Comparison of ENCODE assay signal across 8 cellular contexts in the genomic region with DNA sequence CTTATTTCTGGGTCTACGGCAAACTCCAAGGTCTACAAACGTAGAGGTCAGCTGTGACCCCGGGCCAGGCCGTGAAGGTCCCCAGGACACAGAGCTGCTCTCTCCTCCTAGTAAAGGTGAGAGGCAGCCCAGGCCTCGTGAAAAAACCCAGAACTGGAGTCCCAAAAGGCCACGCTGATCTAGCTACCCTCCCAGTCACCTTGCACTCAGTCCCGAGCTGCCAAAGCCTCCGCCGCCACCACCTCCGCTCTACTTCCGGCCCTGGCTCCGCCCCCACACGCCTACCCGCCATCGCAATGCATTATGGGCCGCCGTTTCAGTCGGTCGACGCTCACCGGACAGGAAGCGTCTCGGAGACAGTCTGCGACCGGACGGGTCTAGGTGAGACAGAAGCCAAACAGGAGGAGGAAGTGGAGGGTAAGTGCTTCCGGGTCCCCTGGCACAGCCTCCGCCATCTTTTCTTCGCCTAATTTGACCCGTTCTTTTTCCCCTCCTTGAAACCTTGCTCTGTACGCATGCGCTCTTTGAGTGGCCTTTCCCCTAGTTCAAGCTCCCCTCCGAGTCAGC. TPM values are rescaled to one million over a fixed set of nuclear protein-coding genes. Genes with fewer than 3 reads are reported as not detected.
A peak's percentile ranks its signal among the peaks of the same experiment; 100 is the strongest.
DNase-seq lines count a peak whose midpoint lies in the region; ATAC-seq, FAIRE-seq and TF ChIP-seq lines count a peak whose summit lies in the region.

A gene with protein sequence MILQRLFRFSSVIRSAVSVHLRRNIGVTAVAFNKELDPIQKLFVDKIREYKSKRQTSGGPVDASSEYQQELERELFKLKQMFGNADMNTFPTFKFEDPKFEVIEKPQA (minus strand): TSS at position 251 of the 567 bp plus-strand sequence. CDS start 5,110 bp downstream, outside the sequence.
A gene (plus strand): TSS at position 319 of the 567 bp plus-strand sequence. CDS start 6,627 bp downstream, outside the sequence.

- peak within 1 kb of the TSS; percentile 89 for H3K4me3 ChIP-seq in WERI-Rb-1 (ENCODE audit: low read depth, low read length)
- H3K4me3 ChIP-seq in mammary epithelial cell (replicated peaks in 1 of 3; ENCODE audit: insufficient read depth in 1 of 3, low read depth in 2 of 3, low read length in 3 of 3), result peak within 1 kb of the TSS; percentile 82 to 94 (median 91)
- peak within 1 kb of the TSS; percentile 71 to 75 for H3K4me3 ChIP-seq in small intestine (ENCODE audit: low read depth in 1 of 2, low read length in 2 of 2)

- H4K20me1 ChIP-seq in mammary epithelial cell (ENCODE audit: insufficient read depth, low read length), result no peaks in the 10 kb centered on the region

- H3K79me2 ChIP-seq in mammary epithelial cell (ENCODE audit: insufficient read depth, low read length), result peaks cover 88% of the 10 kb centered on the region

- no peak for FAIRE-seq in small intestine (lab: Jason Lieb, UNC)

- peak; percentile 88 for ATAC-seq in GM18873 (IDR thresholded peaks at IDR 0.05; ENCODE audit: low FRiP score, unreplicated experiment)
- ATAC-seq in HG03139 (IDR thresholded peaks at IDR 0.05; ENCODE audit: unreplicated experiment), result peak; percentile 86

- H3K36me3 ChIP-seq in WERI-Rb-1 (peaks cover 22% of the 10 kb centered on the region), mammary epithelial cell (ENCODE audit: insufficient read depth, low read length) (no peaks in the 10 kb centered on the region), small intestine (ENCODE audit: control insufficient read depth in 2 of 2, insufficient read depth in 2 of 2, low read length in 2 of 2) (no peaks in the 10 kb centered on the region)

- intact Hi-C loops in mammary epithelial cell (cut with micrococcal nuclease), result loop anchor here (1.0 to 5.0 kb wide), 3 partner anchors 58 to 128 kb away; a partner anchor contains a TSS

- H3K27me3 ChIP-seq in WERI-Rb-1 (ENCODE audit: insufficient read depth, low read depth, severe bottlenecking) (no peaks in the 10 kb centered on the region), mammary epithelial cell (ENCODE audit: insufficient read depth, low read length) (no peaks in the 10 kb centered on the region), small intestine (ENCODE audit: control insufficient read depth in 2 of 2, insufficient read depth in 2 of 2, low read length in 2 of 2) (no peaks in the 10 kb centered on the region)

- BruUV-seq in mammary epithelial cell (replicated peaks; lab: Mats Ljungman, UMichigan), result no TSS peak

- H3K4me1 ChIP-seq in mammary epithelial cell (ENCODE audit: insufficient read depth, low read length), result peaks cover 13% of the 10 kb centered on the region
- no peaks in the 10 kb centered on the region for H3K4me1 ChIP-seq in small intestine (ENCODE audit: control insufficient read depth in 2 of 2, insufficient read depth in 1 of 2, low read depth in 1 of 2, low read length in 1 of 2)

- peak within 1 kb of the TSS; percentile 95 for H3K4me2 ChIP-seq in mammary epithelial cell (ENCODE audit: insufficient read depth, low read depth, low read length)

- H3K27ac ChIP-seq in WERI-Rb-1 (peak within 1 kb of the TSS; percentile 100), mammary epithelial cell (ENCODE audit: insufficient read depth, low read depth, low read length) (peak within 1 kb of the TSS; percentile 89), small intestine (ENCODE audit: low read depth in 1 of 2, low read length in 1 of 2) (peak within 1 kb of the TSS; percentile 98)

- peak within 1 kb of the TSS; percentile 90 for H2AFZ ChIP-seq in mammary epithelial cell (ENCODE audit: low read depth, low read length)

- CTCF ChIA-PET in mammary epithelial cell (lab: Charles Lee; ENCODE audit: low non-redundant PET), result no interaction called here

- peak; percentile 97 for DNase-seq in ACHN
- DNase-seq in NCI-H2227 (lab: John Stamatoyannopoulos, UW; ENCODE audit: unreplicated experiment), result peak; percentile 98
- DNase-seq in WERI-Rb-1, result peak; percentile 99
- DNase-seq in mammary epithelial cell, result peak; percentile 99
- DNase-seq in iPS-NIHi11 (ENCODE audit: low spot score), result peak; percentile 87
- DNase-seq in small intestine, result peak; percentile 99

- in situ Hi-C loops in ACHN (cut with HindIII; ENCODE audit: low pct_ligation_motif_present, low pct_unique_long_range_greater_than_20kb, low sequenced_read_pairs) (no loop called here), mammary epithelial cell (cut with MboI; ENCODE audit: low sequenced_read_pairs in 2 of 2) (loop anchor here in 1 of 2 donors (5.0 kb wide), 1 partner anchor 127 kb away; a partner anchor contains a TSS)

- H3K9me3 ChIP-seq in WERI-Rb-1 (ENCODE audit: severe bottlenecking) (no peaks in the 10 kb centered on the region), mammary epithelial cell (replicated peaks; ENCODE audit: insufficient read depth, low read length) (no peaks in the 10 kb centered on the region), small intestine (ENCODE audit: control insufficient read depth, low read depth) (no peaks in the 10 kb centered on the region)

- peak within 1 kb of the TSS; percentile 94 for H3K9ac ChIP-seq in mammary epithelial cell (ENCODE audit: insufficient read depth, low read length)

- TF ChIP-seq CTCF in WERI-Rb-1 (IDR thresholded peaks at IDR 0.05; ENCODE audit: low read depth, low read length) (no peak), mammary epithelial cell (conservative IDR thresholded peaks at IDR 0.05 in 1 of 2, IDR thresholded peaks at IDR 0.05 in 1 of 2; ENCODE audit: extremely low read depth in 1 of 2, insufficient read depth in 1 of 2, low read depth in 1 of 2, low read length in 2 of 2) (no peak)

- dilution Hi-C loops in mammary epithelial cell (cut with HindIII; ENCODE audit: low sequenced_read_pairs), result no loop called here

- WGBS in mammary epithelial cell (ENCODE audit: low coverage, missing lambda C conversion rate), result 2% methylated on average over 17 of the region's 33 CpGs
- 0 to 2% (median 0%) methylated on average over 33 of the region's 33 CpGs for WGBS in small intestine, 3 donors

RNA-seq across cellular contexts. Expression of the first gene that starts in this region (rescaled TPM):
- 100 to 1,000 TPM in 1 of 2 donors, 10 to 100 TPM in 1; 27.2 to 122 TPM for total RNA-seq in mammary epithelial cell
- polyA plus RNA-seq in mammary epithelial cell (178 TPM), small intestine (100 to 1,000 TPM; 430 to 902 (median 668) TPM)
- 37.1 TPM for polyA minus RNA-seq in mammary epithelial cell

RNA-seq across cellular contexts. Expression of the second gene that starts in this region (rescaled TPM):
- 10 to 100 TPM; 13.3 to 17.3 TPM for total RNA-seq in mammary epithelial cell
- polyA plus RNA-seq in mammary epithelial cell (6.6 TPM), small intestine (10 to 100 TPM; 10.3 to 10.7 (median 10.7) TPM)
- polyA minus RNA-seq in mammary epithelial cell, result 8.6 TPM

Comparison
In these comparisons a context has a peak if more than half of its experiments do, and no peak if none do; other contexts are left out.
1. Peak in every context shown above with its lines: DNase-seq, ATAC-seq, H3K4me3 ChIP-seq and H3K27ac ChIP-seq.